Comparison of ENCODE assay signal across 8 cellular contexts in genomic region chr17:42760652-42761581, GRCh38. TPM values are rescaled to one million over a fixed set of nuclear protein-coding genes. Genes with fewer than 3 reads are reported as not detected.
DNase-seq lines count a peak whose midpoint lies in the region; ATAC-seq, FAIRE-seq and TF ChIP-seq lines count a peak whose summit lies in the region.

Gene RAMP2, plus strand, starts transcription at chr17:42761227. Its CDS starts 35 bp downstream, at chr17:42761262.

- no peak for TF ChIP-seq POLR2A in HepG2 (IDR thresholded peaks at IDR 0.05; ENCODE audit: insufficient read depth in 1 of 2, low read depth in 2 of 2, low read length in 2 of 2)

- peak within 1 kb of the TSS; percentile 90 for H3K4me2 ChIP-seq in HepG2 (ENCODE audit: low read depth, low read length)

- ATAC-seq in HepG2 (peak; percentile 58), HG03097 (IDR thresholded peaks at IDR 0.05; ENCODE audit: low FRiP score, unreplicated experiment) (no peak), HG03439 (IDR thresholded peaks at IDR 0.05; ENCODE audit: unreplicated experiment) (no peak)

- no peak for FAIRE-seq in HepG2 (lab: Jason Lieb, UNC)

- no peaks in the 10 kb centered on the region for H3K9me3 Mint-ChIP-seq in chondrocyte (ENCODE audit: low read depth)

- BruUV-seq in HepG2 (replicated peaks; lab: Mats Ljungman, UMichigan) = no TSS peak

- H3K9me3 ChIP-seq in HepG2 (ENCODE audit: low read length) = no peaks in the 10 kb centered on the region

- intact Hi-C loops in HepG2 (cut with micrococcal nuclease; ENCODE audit: unreplicated experiment) = loop anchor here (5.0 kb wide), 1 partner anchor 184 kb away; the partner anchor contains the start of gene PSMC3IP

- WGBS in HepG2 (ENCODE audit: low lambda C conversion rate) = 2% methylated on average over 56 of the region's 92 CpGs

- TF ChIP-seq CTCF in chondrocyte (IDR thresholded peaks at IDR 0.05) (no peak), HepG2 (CRISPR knock-in tag; IDR thresholded peaks at IDR 0.05) (peak; percentile 1; the same call in 1 of the 2 replicates)

- H3K4me1 Mint-ChIP-seq in chondrocyte (ENCODE audit: low read depth) = peaks cover 16% of the 10 kb centered on the region

- no peaks in the 10 kb centered on the region for H3K79me2 ChIP-seq in HepG2 (ENCODE audit: insufficient read depth, low read length)

- peaks cover 7% of the 10 kb centered on the region for H3K27me3 Mint-ChIP-seq in chondrocyte (ENCODE audit: low read depth)

- TF ChIP-seq EP300 in HepG2 (IDR thresholded peaks at IDR 0.05; ENCODE audit: low read depth in 2 of 2, low read length in 2 of 2) = no peak
- TF ChIP-seq EP300 in HepG2 (CRISPR knock-in tag; IDR thresholded peaks at IDR 0.05; ENCODE audit: borderline replicate concordance) = no peak

- DNase-seq in D341Med (ENCODE audit: low spot score) (peak; percentile 73), NCI-H1105 (lab: John Stamatoyannopoulos, UW) (peak; percentile 20), chondrocyte (ENCODE audit: low spot score) (peak; percentile 92), HepG2 (ENCODE audit: low spot score) (no peak), substantia nigra (lab: John Stamatoyannopoulos, UW) (no peak), AG08395 (ENCODE audit: low spot score) (no peak)

- no peak for TF ChIP-seq RAD21 in HepG2 (CRISPR knock-in tag; IDR thresholded peaks at IDR 0.05)

- in situ Hi-C loops in HepG2 (cut with HindIII; ENCODE audit: extremely low pct_ligation_motif_present, low pct_unique_long_range_greater_than_20kb) = loop anchor here (5.0 kb wide), 1 partner anchor 39 kb away; no protein-coding TSS in a partner anchor

- H3K4me1 ChIP-seq in HepG2 (ENCODE audit: insufficient read depth, low read length) = peaks cover 53% of the 10 kb centered on the region

- H3K36me3 Mint-ChIP-seq in chondrocyte (ENCODE audit: low read depth) = no peaks in the 10 kb centered on the region

- no peak within 1 kb of the TSS for H3K27ac Mint-ChIP-seq in chondrocyte (ENCODE audit: unreplicated experiment)

- peak within 1 kb of the TSS; percentile 53 to 75 (median 59) for H3K4me3 ChIP-seq in HepG2 (replicated peaks in 1 of 3; ENCODE audit: insufficient read depth in 1 of 3, low read depth in 2 of 3, low read length in 3 of 3)

- peak within 1 kb of the TSS; percentile 64 for H3K9ac ChIP-seq in HepG2 (ENCODE audit: insufficient read depth, low read depth, low read length)

- CTCF ChIA-PET in HepG2 (lab: Yijun Ruan, JAX; ENCODE audit: low intra/inter-chr PET ratio, low total read pairs) = interaction anchor here (0.6 to 0.9 kb wide), 2 partner anchors 40 to 165 kb away, joined by 3 to 4 read pairs; no protein-coding TSS in a partner anchor

- POLR2A ChIA-PET in HepG2 (lab: Yijun Ruan, JAX) = interaction anchor here (0.7 to 5.6 kb wide), 13 partner anchors 9 to 237 kb away, joined by 3 to 63 read pairs (median 4); partner anchors contain the start of genes BECN1, COA3, EZH1 and RETREG3

- no peaks in the 10 kb centered on the region for H3K36me3 ChIP-seq in HepG2 (replicated peaks in 1 of 2; ENCODE audit: control insufficient read depth in 1 of 2, insufficient read depth in 2 of 2, low read length in 2 of 2)

- peak within 1 kb of the TSS; percentile 58 for H3K4me3 Mint-ChIP-seq in chondrocyte (ENCODE audit: unreplicated experiment)

- H2AFZ ChIP-seq in HepG2 (ENCODE audit: low read length) = peak within 1 kb of the TSS; percentile 18

- H3K27me3 ChIP-seq in HepG2 (ENCODE audit: control insufficient read depth in 1 of 2, insufficient read depth in 2 of 2, low read length in 2 of 2) = peaks cover 0 to 12% of the 10 kb centered on the region in 2 experiments; a peak in 2 of 5 replicates

- no peaks in the 10 kb centered on the region for H4K20me1 ChIP-seq in HepG2 (ENCODE audit: insufficient read depth, low read length)

- H3K27ac ChIP-seq in HepG2 (ENCODE audit: extremely low read length, insufficient read depth, low read length) = no peak within 1 kb of the TSS
- H3K27ac ChIP-seq in substantia nigra (ENCODE audit: low read depth, low read length, poor library complexity, severe bottlenecking) = peak within 1 kb of the TSS; percentile 42

TF ChIP-seq in HepG2, 621 proteins besides CTCF, POLR2A, EP300 and RAD21 (continues in another document):
- TF ChIP-seq BRD4 (CRISPR knock-in tag; IDR thresholded peaks at IDR 0.05) (0 out of 2 replicates have a peak, but pooled peaks have one; percentile 27), ZNF770 (CRISPR knock-in tag; IDR thresholded peaks at IDR 0.05) (peak; percentile 64; the same call in 1 of the 2 replicates), BORCS8-MEF2B (CRISPR knock-in tag; IDR thresholded peaks at IDR 0.05) (peak; percentile 57), KLF16 (CRISPR knock-in tag; IDR thresholded peaks at IDR 0.05) (no peak; a peak in 1 of 4 replicates), SKIL (CRISPR knock-in tag; IDR thresholded peaks at IDR 0.05; ENCODE audit: borderline replicate concordance) (no peak), SMAD9 (CRISPR knock-in tag; IDR thresholded peaks at IDR 0.05) (no peak), CENPT (CRISPR knock-in tag; IDR thresholded peaks at IDR 0.05; ENCODE audit: low read depth) (peak; percentile 42; the same call in 1 of the 2 replicates), ZNF782 (CRISPR knock-in tag; IDR thresholded peaks at IDR 0.05; ENCODE audit: borderline replicate concordance) (no peak), TERF1 (CRISPR knock-in tag; IDR thresholded peaks at IDR 0.05) (peak; percentile 90; the same call in 1 of the 2 replicates)

RNA-seq across cellular contexts. Expression of gene RAMP2, which starts in this region (rescaled TPM):
- total RNA-seq in chondrocyte (0.63 to 4.9 TPM (median 3.9 TPM) in 3 replicates), HepG2 (2016; rRNA removed; fragmentation: Illumina TruSeq; extraction: Trizol) (0.74 and 1.4 TPM in 2 replicates)
- 1.4 and 3.0 TPM in 2 replicates for total RNA-seq in HepG2 (2016; cell fraction: cytosol; rRNA removed; fragmentation: Illumina TruSeq; extraction: Trizol; ENCODE audit: low read depth)
- total RNA-seq in HepG2 (2016; cell fraction: insoluble cytoplasmic fraction; rRNA removed; fragmentation: Illumina TruSeq; extraction: Trizol) = 1.3 TPM in 2 replicates
- 1.6 and 2.8 TPM in 2 replicates for total RNA-seq in HepG2 (2016; cell fraction: membrane; rRNA removed; fragmentation: Illumina TruSeq; extraction: Trizol)
- total RNA-seq in HepG2 (2016; cell fraction: nucleus; rRNA removed; fragmentation: Illumina TruSeq; extraction: Trizol) = 0.56 and 0.81 TPM in 2 replicates
- polyA plus RNA-seq in HepG2 (2011; rRNA removed) = 5.2 and 7.1 TPM in 2 replicates
- 5.4 and 7.0 TPM in 2 replicates for polyA plus RNA-seq in HepG2 (2011; cell fraction: cytosol; rRNA removed)
- polyA plus RNA-seq in HepG2 (2011; cell fraction: nucleus; rRNA removed) = 2.0 and 2.8 TPM in 2 replicates
- 3.9 and 9.6 TPM in 2 replicates for polyA plus RNA-seq in HepG2 (2012)
- 6.7 and 7.5 TPM in 2 replicates for polyA plus RNA-seq in HepG2 (2016; cell fraction: cytosol; fragmentation: Illumina TruSeq; extraction: Trizol; ENCODE audit: low read depth)
- polyA plus RNA-seq in HepG2 (2016; cell fraction: insoluble cytoplasmic fraction; fragmentation: Illumina TruSeq; extraction: Trizol; ENCODE audit: low read depth) = 2.2 and 2.4 TPM in 2 replicates
- polyA plus RNA-seq in HepG2 (2016; cell fraction: membrane; fragmentation: Illumina TruSeq; extraction: Trizol; ENCODE audit: low read depth) = 4.1 and 6.0 TPM in 2 replicates
- polyA plus RNA-seq in HepG2 (2016; cell fraction: nucleus; fragmentation: Illumina TruSeq; extraction: Trizol; ENCODE audit: insufficient read depth, low read depth) = 3.0 and 4.8 TPM in 2 replicates
- polyA minus RNA-seq in HepG2 (2011; rRNA and poly(A)+ RNA removed; ENCODE audit: low replicate concordance) = 4.0 TPM in 1 of 2 replicates, not detected in the other
- polyA minus RNA-seq in HepG2 (2011; cell fraction: cytosol; rRNA and poly(A)+ RNA removed) = 1.1 and 1.7 TPM in 2 replicates
- 1.6 TPM in 1 of 2 replicates, not detected in the other for polyA minus RNA-seq in HepG2 (2011; cell fraction: nucleus; rRNA and poly(A)+ RNA removed)

Comparison
In these comparisons a context has a peak if more than half of its experiments do, and no peak if none do; other contexts are left out.
1. DNase-seq: peak in D341Med (single experiment), NCI-H1105 (single experiment) and chondrocyte (single experiment); none in HepG2 (single experiment), substantia nigra (0 of 49) and AG08395 (single experiment).